Comparison of ENCODE assay signal across 1 cellular context in genomic region chr12:108727868-108728735, GRCh38.
TF ChIP-seq lines count a peak whose summit lies in the region.

No MANE protein-coding gene starts in this region.

TF ChIP-seq in IMR-90, 13 proteins besides CTCF, POLR2A, EP300 and RAD21:
- no peak for TF ChIP-seq FOS (IDR thresholded peaks at IDR 0.05; ENCODE audit: low read depth, low read length)
- TF ChIP-seq USF2 (IDR thresholded peaks at IDR 0.05; ENCODE audit: low read depth, low read length), result no peak
- TF ChIP-seq CEBPB (IDR thresholded peaks at IDR 0.05; ENCODE audit: low read depth, low read length), result no peak
- TF ChIP-seq MAFK (IDR thresholded peaks at IDR 0.05; ENCODE audit: low read depth, low read length), result no peak
- TF ChIP-seq NFE2L2 (IDR thresholded peaks at IDR 0.05; ENCODE audit: low read depth, low read length), result no peak
- no peak for TF ChIP-seq BHLHE40 (IDR thresholded peaks at IDR 0.05; ENCODE audit: low read depth, low read length)
- TF ChIP-seq SMC3 (IDR thresholded peaks at IDR 0.05; ENCODE audit: low read depth, low read length), result no peak
- no peak for TF ChIP-seq MXI1 (IDR thresholded peaks at IDR 0.05; ENCODE audit: borderline replicate concordance, low read depth, low read length)
- TF ChIP-seq RFX5 (IDR thresholded peaks at IDR 0.05; ENCODE audit: low read depth, low read length), result no peak
